1 cellular context compared by ENCODE assay signal in the genomic region with DNA sequence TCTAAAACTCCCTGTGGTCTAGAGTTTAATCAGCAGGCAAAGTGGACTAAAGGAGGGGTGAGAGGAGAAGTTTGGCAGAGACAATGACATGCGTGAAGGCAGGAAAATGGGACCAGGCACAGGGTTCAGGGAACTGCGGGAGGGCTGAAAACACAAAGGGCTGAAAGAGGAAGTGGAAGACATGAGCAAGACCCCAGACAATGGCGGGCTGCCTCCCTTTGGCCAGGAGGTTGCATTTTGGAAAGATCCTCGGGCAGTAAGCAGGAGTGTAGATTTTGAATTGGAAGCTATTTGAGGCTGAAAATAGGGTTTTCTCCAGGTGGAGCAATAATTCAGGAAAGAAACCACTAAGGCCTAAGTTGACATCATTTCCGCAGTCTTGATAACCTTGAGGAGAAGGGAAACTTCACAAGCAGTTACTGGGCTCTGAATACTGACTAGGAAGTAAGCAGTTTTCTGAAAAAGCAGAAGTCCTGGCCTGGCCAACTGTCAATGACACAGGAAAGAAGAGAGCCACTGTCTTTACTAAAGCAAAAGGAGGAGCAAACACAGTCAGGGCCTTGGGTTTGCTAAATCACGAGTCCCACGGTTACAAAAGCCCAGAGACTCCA.
TF ChIP-seq lines count a peak whose summit lies in the region.

No MANE protein-coding gene starts in this region.

TF ChIP-seq in K562, 482 proteins besides CTCF, POLR2A, EP300 and RAD21 (continued from another document and continues in another):
- TF ChIP-seq, protein P1, sequence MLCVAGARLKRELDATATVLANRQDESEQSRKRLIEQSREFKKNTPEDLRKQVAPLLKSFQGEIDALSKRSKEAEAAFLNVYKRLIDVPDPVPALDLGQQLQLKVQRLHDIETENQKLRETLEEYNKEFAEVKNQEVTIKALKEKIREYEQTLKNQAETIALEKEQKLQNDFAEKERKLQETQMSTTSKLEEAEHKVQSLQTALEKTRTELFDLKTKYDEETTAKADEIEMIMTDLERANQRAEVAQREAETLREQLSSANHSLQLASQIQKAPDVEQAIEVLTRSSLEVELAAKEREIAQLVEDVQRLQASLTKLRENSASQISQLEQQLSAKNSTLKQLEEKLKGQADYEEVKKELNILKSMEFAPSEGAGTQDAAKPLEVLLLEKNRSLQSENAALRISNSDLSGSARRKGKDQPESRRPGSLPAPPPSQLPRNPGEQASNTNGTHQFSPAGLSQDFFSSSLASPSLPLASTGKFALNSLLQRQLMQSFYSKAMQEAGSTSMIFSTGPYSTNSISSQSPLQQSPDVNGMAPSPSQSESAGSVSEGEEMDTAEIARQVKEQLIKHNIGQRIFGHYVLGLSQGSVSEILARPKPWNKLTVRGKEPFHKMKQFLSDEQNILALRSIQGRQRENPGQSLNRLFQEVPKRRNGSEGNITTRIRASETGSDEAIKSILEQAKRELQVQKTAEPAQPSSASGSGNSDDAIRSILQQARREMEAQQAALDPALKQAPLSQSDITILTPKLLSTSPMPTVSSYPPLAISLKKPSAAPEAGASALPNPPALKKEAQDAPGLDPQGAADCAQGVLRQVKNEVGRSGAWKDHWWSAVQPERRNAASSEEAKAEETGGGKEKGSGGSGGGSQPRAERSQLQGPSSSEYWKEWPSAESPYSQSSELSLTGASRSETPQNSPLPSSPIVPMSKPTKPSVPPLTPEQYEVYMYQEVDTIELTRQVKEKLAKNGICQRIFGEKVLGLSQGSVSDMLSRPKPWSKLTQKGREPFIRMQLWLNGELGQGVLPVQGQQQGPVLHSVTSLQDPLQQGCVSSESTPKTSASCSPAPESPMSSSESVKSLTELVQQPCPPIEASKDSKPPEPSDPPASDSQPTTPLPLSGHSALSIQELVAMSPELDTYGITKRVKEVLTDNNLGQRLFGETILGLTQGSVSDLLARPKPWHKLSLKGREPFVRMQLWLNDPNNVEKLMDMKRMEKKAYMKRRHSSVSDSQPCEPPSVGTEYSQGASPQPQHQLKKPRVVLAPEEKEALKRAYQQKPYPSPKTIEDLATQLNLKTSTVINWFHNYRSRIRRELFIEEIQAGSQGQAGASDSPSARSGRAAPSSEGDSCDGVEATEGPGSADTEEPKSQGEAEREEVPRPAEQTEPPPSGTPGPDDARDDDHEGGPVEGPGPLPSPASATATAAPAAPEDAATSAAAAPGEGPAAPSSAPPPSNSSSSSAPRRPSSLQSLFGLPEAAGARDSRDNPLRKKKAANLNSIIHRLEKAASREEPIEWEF (CRISPR knock-in tag; IDR thresholded peaks at IDR 0.05): peak; percentile 55; the same call in 1 of the 2 replicates
- TF ChIP-seq ESRRA (IDR thresholded peaks at IDR 0.05; ENCODE audit: borderline replicate concordance, low read depth): peak; percentile 55; the same call in 1 of the 2 replicates
- peak in 2 of 3 experiments; percentile 41 to 47 for TF ChIP-seq YY1 (IDR thresholded peaks at IDR 0.05; ENCODE audit: borderline replicate concordance in 1 of 3, control insufficient read depth in 1 of 3, extremely low read depth in 1 of 3, insufficient read depth in 3 of 3, insufficient read length in 1 of 3, insufficient replicate concordance in 2 of 3, low read depth in 1 of 3, low read length in 2 of 3)
- 0 out of 2 replicates have a peak, but pooled peaks have one; percentile 71 for TF ChIP-seq ZNF583 (CRISPR knock-in tag; IDR thresholded peaks at IDR 0.05)
- no peak for TF ChIP-seq CEBPG (CRISPR knock-in tag; IDR thresholded peaks at IDR 0.05)
- peak in 1 of 2 experiments; percentile 39; a peak in 1 of 4 replicates for TF ChIP-seq CEBPG (tag; conservative IDR thresholded peaks at IDR 0.05 in 1 of 2, IDR thresholded peaks at IDR 0.05 in 1 of 2)
- TF ChIP-seq, protein P2, sequence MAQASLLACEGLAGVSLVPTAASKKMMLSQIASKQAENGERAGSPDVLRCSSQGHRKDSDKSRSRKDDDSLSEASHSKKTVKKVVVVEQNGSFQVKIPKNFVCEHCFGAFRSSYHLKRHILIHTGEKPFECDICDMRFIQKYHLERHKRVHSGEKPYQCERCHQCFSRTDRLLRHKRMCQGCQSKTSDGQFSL (CRISPR knock-in tag; IDR thresholded peaks at IDR 0.05): no peak
- TF ChIP-seq, protein P2 (tag; IDR thresholded peaks at IDR 0.05): no peak
- peak; percentile 45; the same call in 1 of the 2 replicates for TF ChIP-seq TCFL5 (CRISPR knock-in tag; conservative IDR thresholded peaks at IDR 0.05)
- 0 out of 2 replicates have a peak, but pooled peaks have one; percentile 28 for TF ChIP-seq ZNF57 (CRISPR knock-in tag; IDR thresholded peaks at IDR 0.05)
- TF ChIP-seq SMAD2 (IDR thresholded peaks at IDR 0.05; ENCODE audit: low read depth, low read length): no peak
- no peak for TF ChIP-seq IFI16 (CRISPR knock-in tag; IDR thresholded peaks at IDR 0.05)
- peak; percentile 55; the same call in 1 of the 2 replicates for TF ChIP-seq HBP1 (CRISPR knock-in tag; IDR thresholded peaks at IDR 0.05)
- no peak for TF ChIP-seq RBM17 (IDR thresholded peaks at IDR 0.05; ENCODE audit: borderline replicate concordance, low read depth, low read length)
- TF ChIP-seq GTF2A2 (tag; IDR thresholded peaks at IDR 0.05): 0 out of 2 replicates have a peak, but pooled peaks have one; percentile 21
- no peak for TF ChIP-seq DACH1 (IDR thresholded peaks at IDR 0.05; ENCODE audit: partially characterized antibody)
- no peak for TF ChIP-seq BMI1 (IDR thresholded peaks at IDR 0.05; ENCODE audit: low read length)
- TF ChIP-seq E2F3 (CRISPR knock-in tag; IDR thresholded peaks at IDR 0.05): no peak
- peak; percentile 79 for TF ChIP-seq ZNF197 (CRISPR knock-in tag; IDR thresholded peaks at IDR 0.05; ENCODE audit: low read depth)
- TF ChIP-seq NFXL1 (CRISPR knock-in tag; IDR thresholded peaks at IDR 0.05): peak; percentile 25; the same call in 1 of the 2 replicates
- TF ChIP-seq, protein P3, sequence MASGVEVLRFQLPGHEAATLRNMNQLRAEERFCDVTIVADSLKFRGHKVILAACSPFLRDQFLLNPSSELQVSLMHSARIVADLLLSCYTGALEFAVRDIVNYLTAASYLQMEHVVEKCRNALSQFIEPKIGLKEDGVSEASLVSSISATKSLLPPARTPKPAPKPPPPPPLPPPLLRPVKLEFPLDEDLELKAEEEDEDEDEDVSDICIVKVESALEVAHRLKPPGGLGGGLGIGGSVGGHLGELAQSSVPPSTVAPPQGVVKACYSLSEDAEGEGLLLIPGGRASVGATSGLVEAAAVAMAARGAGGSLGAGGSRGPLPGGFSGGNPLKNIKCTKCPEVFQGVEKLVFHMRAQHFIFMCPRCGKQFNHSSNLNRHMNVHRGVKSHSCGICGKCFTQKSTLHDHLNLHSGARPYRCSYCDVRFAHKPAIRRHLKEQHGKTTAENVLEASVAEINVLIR (CRISPR knock-in tag; IDR thresholded peaks at IDR 0.05): peak; percentile 35; the same call in 1 of the 2 replicates
- TF ChIP-seq STAT6 (CRISPR knock-in tag; IDR thresholded peaks at IDR 0.05): no peak
- TF ChIP-seq ETV1 (tag; conservative IDR thresholded peaks at IDR 0.05; ENCODE audit: low read depth): peak; percentile 59; the same call in 1 of the 2 replicates
- no peak for TF ChIP-seq EGR1 (conservative IDR thresholded peaks at IDR 0.05)
- peak; percentile 87 for TF ChIP-seq ZNF175 (CRISPR knock-in tag; IDR thresholded peaks at IDR 0.05; ENCODE audit: low read depth)
- peak; percentile 18; the same call in 1 of the 2 replicates for TF ChIP-seq ZFX (CRISPR knock-in tag; IDR thresholded peaks at IDR 0.05)
- TF ChIP-seq SMAD4 (CRISPR knock-in tag; conservative IDR thresholded peaks at IDR 0.05): peak; percentile 68
- no peak for TF ChIP-seq ETV6 (IDR thresholded peaks at IDR 0.05; ENCODE audit: borderline replicate concordance in 1 of 2, low read depth in 2 of 2, low read length in 1 of 2)
- no peak for TF ChIP-seq ETV6 (CRISPR knock-in tag; IDR thresholded peaks at IDR 0.05; ENCODE audit: borderline replicate concordance)
- TF ChIP-seq ATF1 (CRISPR knock-in tag; IDR thresholded peaks at IDR 0.05): no peak
- 0 out of 2 replicates have a peak, but pooled peaks have one; percentile 28 for TF ChIP-seq ATF1 (tag; IDR thresholded peaks at IDR 0.05)
- TF ChIP-seq NFE2 (IDR thresholded peaks at IDR 0.05; ENCODE audit: low read depth): peak; percentile 34; the same call in 1 of the 2 replicates
- TF ChIP-seq, protein P4, sequence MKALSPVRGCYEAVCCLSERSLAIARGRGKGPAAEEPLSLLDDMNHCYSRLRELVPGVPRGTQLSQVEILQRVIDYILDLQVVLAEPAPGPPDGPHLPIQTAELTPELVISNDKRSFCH (CRISPR knock-in tag; IDR thresholded peaks at IDR 0.05): no peak
- TF ChIP-seq, protein P4 (tag; IDR thresholded peaks at IDR 0.05): no peak
- TF ChIP-seq, protein P5, sequence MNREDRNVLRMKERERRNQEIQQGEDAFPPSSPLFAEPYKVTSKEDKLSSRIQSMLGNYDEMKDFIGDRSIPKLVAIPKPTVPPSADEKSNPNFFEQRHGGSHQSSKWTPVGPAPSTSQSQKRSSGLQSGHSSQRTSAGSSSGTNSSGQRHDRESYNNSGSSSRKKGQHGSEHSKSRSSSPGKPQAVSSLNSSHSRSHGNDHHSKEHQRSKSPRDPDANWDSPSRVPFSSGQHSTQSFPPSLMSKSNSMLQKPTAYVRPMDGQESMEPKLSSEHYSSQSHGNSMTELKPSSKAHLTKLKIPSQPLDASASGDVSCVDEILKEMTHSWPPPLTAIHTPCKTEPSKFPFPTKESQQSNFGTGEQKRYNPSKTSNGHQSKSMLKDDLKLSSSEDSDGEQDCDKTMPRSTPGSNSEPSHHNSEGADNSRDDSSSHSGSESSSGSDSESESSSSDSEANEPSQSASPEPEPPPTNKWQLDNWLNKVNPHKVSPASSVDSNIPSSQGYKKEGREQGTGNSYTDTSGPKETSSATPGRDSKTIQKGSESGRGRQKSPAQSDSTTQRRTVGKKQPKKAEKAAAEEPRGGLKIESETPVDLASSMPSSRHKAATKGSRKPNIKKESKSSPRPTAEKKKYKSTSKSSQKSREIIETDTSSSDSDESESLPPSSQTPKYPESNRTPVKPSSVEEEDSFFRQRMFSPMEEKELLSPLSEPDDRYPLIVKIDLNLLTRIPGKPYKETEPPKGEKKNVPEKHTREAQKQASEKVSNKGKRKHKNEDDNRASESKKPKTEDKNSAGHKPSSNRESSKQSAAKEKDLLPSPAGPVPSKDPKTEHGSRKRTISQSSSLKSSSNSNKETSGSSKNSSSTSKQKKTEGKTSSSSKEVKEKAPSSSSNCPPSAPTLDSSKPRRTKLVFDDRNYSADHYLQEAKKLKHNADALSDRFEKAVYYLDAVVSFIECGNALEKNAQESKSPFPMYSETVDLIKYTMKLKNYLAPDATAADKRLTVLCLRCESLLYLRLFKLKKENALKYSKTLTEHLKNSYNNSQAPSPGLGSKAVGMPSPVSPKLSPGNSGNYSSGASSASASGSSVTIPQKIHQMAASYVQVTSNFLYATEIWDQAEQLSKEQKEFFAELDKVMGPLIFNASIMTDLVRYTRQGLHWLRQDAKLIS (CRISPR knock-in tag; IDR thresholded peaks at IDR 0.05): 0 out of 2 replicates have a peak, but pooled peaks have one; percentile 37
- peak; percentile 84 for TF ChIP-seq ZNF395 (CRISPR knock-in tag; IDR thresholded peaks at IDR 0.05)
- no peak for TF ChIP-seq PCBP2 (IDR thresholded peaks at IDR 0.05; ENCODE audit: low read depth, low read length, poor library complexity, severe bottlenecking)
- TF ChIP-seq ZNF586 (CRISPR knock-in tag; conservative IDR thresholded peaks at IDR 0.05): no peak
- 0 out of 2 replicates have a peak, but pooled peaks have one; percentile 14 for TF ChIP-seq CEBPB (tag; IDR thresholded peaks at IDR 0.05)
- no peak for TF ChIP-seq NR2C1 (IDR thresholded peaks at IDR 0.05)
- TF ChIP-seq NR2C1 (tag; IDR thresholded peaks at IDR 0.05): peak; percentile 20; the same call in 1 of the 2 replicates
- TF ChIP-seq ZNF644 (tag; IDR thresholded peaks at IDR 0.05; ENCODE audit: low read depth): peak; percentile 73
- TF ChIP-seq ZSCAN29 (IDR thresholded peaks at IDR 0.05): no peak
- no peak for TF ChIP-seq WHSC1 (IDR thresholded peaks at IDR 0.05; ENCODE audit: low read length)
- TF ChIP-seq SPI1 (IDR thresholded peaks at IDR 0.05; ENCODE audit: borderline replicate concordance, low read depth, low read length): peak; percentile 98
- TF ChIP-seq SREBF2 (CRISPR knock-in tag; IDR thresholded peaks at IDR 0.05): no peak
